In genomic region chrX:55056820-55057690, GRCh38 we compare ENCODE assay signal across 8 cellular contexts. TPM values are rescaled to one million over a fixed set of nuclear protein-coding genes. Genes with fewer than 3 reads are reported as not detected.
DNase-seq lines count a peak whose midpoint lies in the region; ATAC-seq and TF ChIP-seq lines count a peak whose summit lies in the region.

No MANE protein-coding gene starts in this region.

- ATAC-seq in T-helper 17 cell (peak; percentile 86), GM21528 (IDR thresholded peaks at IDR 0.05; ENCODE audit: low FRiP score, unreplicated experiment) (no peak)
- ATAC-seq in stimulated activated memory B cell treated with anti-CD40 and anti-IgM and Interleukin-4, amounts not matched to agents 10 μg/mL and 1 μg/mL and 100 μg/mL, for 72 hours = no peak

- H3K4me1 Mint-ChIP-seq in T-helper 17 cell = peaks cover 19% of the 10 kb centered on the region
- peaks cover 16% of the 10 kb centered on the region for H3K4me1 Mint-ChIP-seq in stimulated activated memory B cell treated with anti-CD40 and anti-IgM and Interleukin-4, amounts not matched to agents 10 μg/mL and 1 μg/mL and 100 μg/mL, for 72 hours
- peaks cover 6% of the 10 kb centered on the region for H3K4me1 Mint-ChIP-seq in CD14-positive monocyte

- no peaks in the 10 kb centered on the region for H3K36me3 ChIP-seq in fibroblast of lung (ENCODE audit: control insufficient read depth, insufficient read depth, low read length)

- no peaks in the 10 kb centered on the region for H3K36me3 Mint-ChIP-seq in T-helper 17 cell (ENCODE audit: low read depth)
- H3K36me3 Mint-ChIP-seq in stimulated activated memory B cell treated with anti-CD40 and anti-IgM and Interleukin-4, amounts not matched to agents 10 μg/mL and 1 μg/mL and 100 μg/mL, for 72 hours = no peaks in the 10 kb centered on the region
- no peaks in the 10 kb centered on the region for H3K36me3 Mint-ChIP-seq in CD14-positive monocyte

- no peaks in the 10 kb centered on the region for H3K4me1 ChIP-seq in fibroblast of lung (ENCODE audit: control insufficient read depth, extremely low read depth, insufficient read depth, low read length)

- H3K79me2 ChIP-seq in fibroblast of lung (ENCODE audit: control insufficient read depth, insufficient read depth, low read length) = no peaks in the 10 kb centered on the region

- peak overlapping the region; percentile 84 for H3K4me3 Mint-ChIP-seq in T-helper 17 cell
- peak overlapping the region; percentile 68 for H3K4me3 Mint-ChIP-seq in stimulated activated memory B cell treated with anti-CD40 and anti-IgM and Interleukin-4, amounts not matched to agents 10 μg/mL and 1 μg/mL and 100 μg/mL, for 72 hours
- no peak overlapping the region for H3K4me3 Mint-ChIP-seq in CD14-positive monocyte

- H4K20me1 ChIP-seq in fibroblast of lung (ENCODE audit: control insufficient read depth, extremely low read depth, insufficient read depth, low read length) = no peaks in the 10 kb centered on the region

- no peak overlapping the region for H2AFZ ChIP-seq in fibroblast of lung (ENCODE audit: low read length)

- DNase-seq in activated gamma-delta T cell treated with Interleukin-2 at 50 U/mL for 16 hours (peak; percentile 31), activated gamma-delta T cell (lab: John Stamatoyannopoulos, UW) (no peak), T-helper 17 cell (no peak), fibroblast of lung (ENCODE audit: low read depth in 2 of 2) (peak; percentile 1 to 68), CD14-positive monocyte (ENCODE audit: low spot score) (no peak), GM20000 (ENCODE audit: low spot score) (no peak)

- intact Hi-C loops in CD14-positive monocyte (cut with micrococcal nuclease) = loop anchor here in 1 of 2 donors (5.0 kb wide), 1 partner anchor 165 kb away; no protein-coding TSS in a partner anchor

- H3K9me3 ChIP-seq in T-helper 17 cell (ENCODE audit: control insufficient read depth, low read length, poor library complexity, severe bottlenecking) = no peaks in the 10 kb centered on the region
- H3K9me3 ChIP-seq in fibroblast of lung (ENCODE audit: control insufficient read depth, insufficient read depth, low read depth, low read length) = no peaks in the 10 kb centered on the region

- peak overlapping the region in 1 of 4 experiments; percentile 24 for H3K4me3 ChIP-seq in fibroblast of lung (replicated peaks in 1 of 4; ENCODE audit: control extremely low read depth in 1 of 4, insufficient read depth in 1 of 4, low read depth in 3 of 4, low read length in 4 of 4)

- no peak overlapping the region for H3K27ac ChIP-seq in fibroblast of lung (ENCODE audit: insufficient read depth, low read length)

- no peak overlapping the region for H3K4me2 ChIP-seq in fibroblast of lung (ENCODE audit: extremely low read depth, insufficient read depth, low read length)

- H3K27me3 ChIP-seq in fibroblast of lung (ENCODE audit: control insufficient read depth, insufficient read depth, low read length) = no peaks in the 10 kb centered on the region

- no peaks in the 10 kb centered on the region for H3K27me3 Mint-ChIP-seq in T-helper 17 cell
- no peaks in the 10 kb centered on the region for H3K27me3 Mint-ChIP-seq in stimulated activated memory B cell treated with anti-CD40 and anti-IgM and Interleukin-4, amounts not matched to agents 10 μg/mL and 1 μg/mL and 100 μg/mL, for 72 hours
- H3K27me3 Mint-ChIP-seq in CD14-positive monocyte (ENCODE audit: low read depth in 3 of 3) = peaks cover 4 to 11% (median 7%) of the 10 kb centered on the region in 3 donors

- TF ChIP-seq CTCF in fibroblast of lung (conservative IDR thresholded peaks at IDR 0.05 in 1 of 2, IDR thresholded peaks at IDR 0.05 in 1 of 2; ENCODE audit: low read depth in 1 of 2, low read length in 2 of 2) = no peak
- TF ChIP-seq CTCF in CD14-positive monocyte (IDR thresholded peaks at IDR 0.05) = no peak
- no peak for TF ChIP-seq CTCF in GM20000 (IDR thresholded peaks at IDR 0.05; ENCODE audit: extremely low read depth, missing control alignments)

- H3K9me3 Mint-ChIP-seq in stimulated activated memory B cell treated with anti-CD40 and anti-IgM and Interleukin-4, amounts not matched to agents 10 μg/mL and 1 μg/mL and 100 μg/mL, for 72 hours = no peaks in the 10 kb centered on the region
- peaks cover 0 to 8% (median 6%) of the 10 kb centered on the region in 7 donors for H3K9me3 Mint-ChIP-seq in CD14-positive monocyte

- H3K27ac Mint-ChIP-seq in T-helper 17 cell = peak overlapping the region; percentile 86
- H3K27ac Mint-ChIP-seq in stimulated activated memory B cell treated with anti-CD40 and anti-IgM and Interleukin-4, amounts not matched to agents 10 μg/mL and 1 μg/mL and 100 μg/mL, for 72 hours = peak overlapping the region; percentile 52
- no peak overlapping the region for H3K27ac Mint-ChIP-seq in CD14-positive monocyte

- H3K9ac ChIP-seq in fibroblast of lung (ENCODE audit: insufficient read depth, low read length) = no peak overlapping the region

RNA-seq across cellular contexts. Expression of gene PAGE2B, which starts 17.8 kb away (rescaled TPM):
- not detected for total RNA-seq in T-helper 17 cell
- total RNA-seq in fibroblast of lung = not detected in 2 replicates
- not detected in 2 replicates for polyA plus RNA-seq in fibroblast of lung
- not detected in 2 replicates for polyA plus RNA-seq in fibroblast of lung (2012)
- polyA minus RNA-seq in fibroblast of lung (ENCODE audit: low replicate concordance) = not detected in 2 replicates
- polyA plus RNA-seq in CD14-positive monocyte = not detected

RNA-seq across cellular contexts. Expression of gene ALAS2, which starts 26.3 kb away (rescaled TPM):
- total RNA-seq in T-helper 17 cell = not detected
- not detected in 2 replicates for total RNA-seq in fibroblast of lung
- polyA plus RNA-seq in fibroblast of lung = not detected in 2 replicates
- polyA plus RNA-seq in fibroblast of lung (2012) = not detected in 2 replicates
- polyA minus RNA-seq in fibroblast of lung (ENCODE audit: low replicate concordance) = not detected in 2 replicates
- 1 to 10 TPM in 1 of 2 donors, not detected in 1; 1.1 TPM for polyA plus RNA-seq in CD14-positive monocyte

RNA-seq across cellular contexts. Expression of gene PAGE2, which starts 31.8 kb away (rescaled TPM):
- total RNA-seq in T-helper 17 cell (not detected), fibroblast of lung (not detected in 2 replicates)
- polyA plus RNA-seq in fibroblast of lung (not detected in 2 replicates), CD14-positive monocyte (not detected)
- polyA plus RNA-seq in fibroblast of lung (2012) = not detected in 2 replicates
- not detected in 2 replicates for polyA minus RNA-seq in fibroblast of lung (ENCODE audit: low replicate concordance)

RNA-seq across cellular contexts. Expression of gene APEX2, which starts 56.9 kb away (rescaled TPM):
- 1 to 10 TPM; 5.9 to 9.6 TPM for total RNA-seq in T-helper 17 cell
- 4.6 and 4.8 TPM in 2 replicates for total RNA-seq in fibroblast of lung
- 11.0 and 19.3 TPM in 2 replicates for polyA plus RNA-seq in fibroblast of lung
- 9.3 and 17.3 TPM in 2 replicates for polyA plus RNA-seq in fibroblast of lung (2012)
- polyA minus RNA-seq in fibroblast of lung (ENCODE audit: low replicate concordance) = 14.5 and 29.4 TPM in 2 replicates
- polyA plus RNA-seq in CD14-positive monocyte = 10 to 100 TPM; 14.4 to 17.8 TPM

Comparison
In these comparisons a context has a peak if more than half of its experiments do, and no peak if none do; other contexts are left out.
1. DNase-seq: peak in activated gamma-delta T cell treated with Interleukin-2 at 50 U/mL for 16 hours (single experiment) and fibroblast of lung (2 of 2); none in activated gamma-delta T cell (single experiment), T-helper 17 cell (0 of 3), CD14-positive monocyte (single experiment) and GM20000 (single experiment).
2. H3K27ac Mint-ChIP-seq: peak in T-helper 17 cell (single experiment) and stimulated activated memory B cell treated with anti-CD40 and anti-IgM and Interleukin-4, amounts not matched to agents 10 μg/mL and 1 μg/mL and 100 μg/mL, for 72 hours (single experiment); none in CD14-positive monocyte (0 of 7).
3. H3K4me3 Mint-ChIP-seq: peak in T-helper 17 cell (single experiment) and stimulated activated memory B cell treated with anti-CD40 and anti-IgM and Interleukin-4, amounts not matched to agents 10 μg/mL and 1 μg/mL and 100 μg/mL, for 72 hours (single experiment); none in CD14-positive monocyte (0 of 2).